ENCODE assay signal across 21 cellular contexts in genomic region chr2:97968228-97968627, GRCh38. TPM values are rescaled to one million over a fixed set of nuclear protein-coding genes. Genes with fewer than 3 reads are reported as not detected.
DNase-seq lines count a peak whose midpoint lies in the region; FAIRE-seq and TF ChIP-seq lines count a peak whose summit lies in the region.
"Had no signal": no experiment of that assay in that cellular context is flagged by ENCODE, and none has a peak within 500 bp of the region (broad histone marks: within the 10 kb centered on the region; RNA-seq: fewer than 3 reads in every experiment).

No MANE protein-coding gene starts in this region.

- peak overlapping the region; percentile 9 for H3K4me3 ChIP-seq in mucosa of stomach (ENCODE audit: low read length)
- no peak overlapping the region for H3K4me3 ChIP-seq in small intestine (ENCODE audit: low read depth in 1 of 2, low read length in 2 of 2)
- H3K4me3 ChIP-seq in thyroid gland (replicated peaks in 1 of 3), result no peak overlapping the region
- no peak overlapping the region for H3K4me3 ChIP-seq in brain microvascular endothelial cell (ENCODE audit: low read depth, low read length)
- H3K4me3 ChIP-seq: BLaER1, GM12878, GM23338 had no signal

- intact Hi-C loops in thyroid gland (cut with DNase I), result no loop called here

- H3K27ac ChIP-seq in VCaP (peak overlapping the region; percentile 92; the same call in 1 of the 2 replicates), small intestine (ENCODE audit: low read depth in 1 of 2, low read length in 1 of 2) (no peak overlapping the region), thyroid gland (no peak overlapping the region), brain microvascular endothelial cell (no peak overlapping the region)
- H3K27ac ChIP-seq: BLaER1, C4-2B had no signal

- H3K9me3 ChIP-seq in mucosa of stomach (ENCODE audit: control insufficient read depth, low read length), result no peaks in the 10 kb centered on the region
- no peaks in the 10 kb centered on the region for H3K9me3 ChIP-seq in small intestine (ENCODE audit: control insufficient read depth, low read depth)
- no peaks in the 10 kb centered on the region for H3K9me3 ChIP-seq in thyroid gland

- TF ChIP-seq CTCF in VCaP (conservative IDR thresholded peaks at IDR 0.05) (no peak), thyroid gland (IDR thresholded peaks at IDR 0.05) (no peak), brain microvascular endothelial cell (IDR thresholded peaks at IDR 0.05; ENCODE audit: low read depth, low read length, missing control alignments) (no peak)

- H3K36me3 ChIP-seq in mucosa of stomach (ENCODE audit: control insufficient read depth, insufficient read depth, low read length) (no peaks in the 10 kb centered on the region), small intestine (ENCODE audit: control insufficient read depth in 2 of 2, insufficient read depth in 2 of 2, low read length in 2 of 2) (no peaks in the 10 kb centered on the region), thyroid gland (no peaks in the 10 kb centered on the region), brain microvascular endothelial cell (replicated peaks) (no peaks in the 10 kb centered on the region)

- H3K9ac ChIP-seq in mucosa of stomach (ENCODE audit: low read length), result no peak overlapping the region
- H3K9ac ChIP-seq: BLaER1 had no signal

- WGBS in small intestine, 3 donors, result 64 to 84% (median 73%) methylated on average over 5 of the region's 5 CpGs
- 98% methylated on average over 5 of the region's 5 CpGs for WGBS in thyroid gland, 2 donors

- FAIRE-seq in GM12891 (lab: Jason Lieb, UNC) (peak; percentile 28), small intestine (lab: Jason Lieb, UNC) (no peak)
- FAIRE-seq: D721Med, GM12878, GM18507 had no signal

- in situ Hi-C loops in brain microvascular endothelial cell (cut with HindIII; ENCODE audit: low pct_ligation_motif_present, low sequenced_read_pairs), result no loop called here

- TF ChIP-seq POLR2A in GM12891 (IDR thresholded peaks at IDR 0.05; ENCODE audit: low read depth, low read length) (no peak), thyroid gland (IDR thresholded peaks at IDR 0.05) (no peak)

- H3K27me3 ChIP-seq in mucosa of stomach (ENCODE audit: control insufficient read depth, insufficient read depth, low read length) (no peaks in the 10 kb centered on the region), small intestine (ENCODE audit: control insufficient read depth in 2 of 2, insufficient read depth in 2 of 2, low read length in 2 of 2) (no peaks in the 10 kb centered on the region), thyroid gland (no peaks in the 10 kb centered on the region), brain microvascular endothelial cell (replicated peaks) (no peaks in the 10 kb centered on the region)
- H3K27me3 ChIP-seq: BLaER1 had no signal

- H3K4me1 ChIP-seq in mucosa of stomach (ENCODE audit: control insufficient read depth, insufficient read depth, low read length) (peaks cover 55% of the 10 kb centered on the region), small intestine (ENCODE audit: control insufficient read depth in 2 of 2, insufficient read depth in 1 of 2, low read depth in 1 of 2, low read length in 1 of 2) (peaks cover 18 to 22% of the 10 kb centered on the region in 2 donors), thyroid gland (peaks cover 11 to 13% of the 10 kb centered on the region in 2 donors)
- H3K4me1 ChIP-seq: BLaER1 had no signal

- DNase-seq in GM12891 (ENCODE audit: insufficient read length, low spot score) (no peak), small intestine (peak; percentile 32), COLO668 (lab: John Stamatoyannopoulos, UW; ENCODE audit: unreplicated experiment) (no peak), thyroid gland (no peak), brain microvascular endothelial cell (no peak), HuH-7.5 (ENCODE audit: low spot score) (no peak)
- DNase-seq: CD4-positive, CD25-positive, alpha-beta regulatory T cell; CD8-positive, alpha-beta T cell; DMS 273 treated with DMSO at 0.1 percent for 48 hours; DMS79; EL; GDM1; H9 had no signal

TF ChIP-seq in GM12891, 5 proteins besides CTCF, POLR2A, EP300 and RAD21:
- no peak for TF ChIP-seq SPI1 (IDR thresholded peaks at IDR 0.05; ENCODE audit: low read depth, low read length)
- no peak for TF ChIP-seq PAX5 (IDR thresholded peaks at IDR 0.05; ENCODE audit: insufficient read depth, low read length, severe bottlenecking)
- no peak for TF ChIP-seq TAF1 (IDR thresholded peaks at IDR 0.05; ENCODE audit: low read depth, low read length)
- TF ChIP-seq POU2F2 (IDR thresholded peaks at IDR 0.05; ENCODE audit: low read depth, low read length), result no peak
TF ChIP-seq in GM12891: peak in this region for 0.

RNA-seq across cellular contexts. Expression of gene TMEM131, which starts 27.5 kb away (rescaled TPM):
- polyA plus RNA-seq in GM12891 (2012; ENCODE audit: low read depth, missing spikeins), result 22.4 TPM
- polyA plus RNA-seq in small intestine, result 10 to 100 TPM in 2 of 3 donors, 1 to 10 TPM in 1; 6.5 to 15.3 (median 12.3) TPM
- 10 to 100 TPM; 28.6 to 47.0 (median 35.2) TPM for total RNA-seq in thyroid gland
